In the genomic region with DNA sequence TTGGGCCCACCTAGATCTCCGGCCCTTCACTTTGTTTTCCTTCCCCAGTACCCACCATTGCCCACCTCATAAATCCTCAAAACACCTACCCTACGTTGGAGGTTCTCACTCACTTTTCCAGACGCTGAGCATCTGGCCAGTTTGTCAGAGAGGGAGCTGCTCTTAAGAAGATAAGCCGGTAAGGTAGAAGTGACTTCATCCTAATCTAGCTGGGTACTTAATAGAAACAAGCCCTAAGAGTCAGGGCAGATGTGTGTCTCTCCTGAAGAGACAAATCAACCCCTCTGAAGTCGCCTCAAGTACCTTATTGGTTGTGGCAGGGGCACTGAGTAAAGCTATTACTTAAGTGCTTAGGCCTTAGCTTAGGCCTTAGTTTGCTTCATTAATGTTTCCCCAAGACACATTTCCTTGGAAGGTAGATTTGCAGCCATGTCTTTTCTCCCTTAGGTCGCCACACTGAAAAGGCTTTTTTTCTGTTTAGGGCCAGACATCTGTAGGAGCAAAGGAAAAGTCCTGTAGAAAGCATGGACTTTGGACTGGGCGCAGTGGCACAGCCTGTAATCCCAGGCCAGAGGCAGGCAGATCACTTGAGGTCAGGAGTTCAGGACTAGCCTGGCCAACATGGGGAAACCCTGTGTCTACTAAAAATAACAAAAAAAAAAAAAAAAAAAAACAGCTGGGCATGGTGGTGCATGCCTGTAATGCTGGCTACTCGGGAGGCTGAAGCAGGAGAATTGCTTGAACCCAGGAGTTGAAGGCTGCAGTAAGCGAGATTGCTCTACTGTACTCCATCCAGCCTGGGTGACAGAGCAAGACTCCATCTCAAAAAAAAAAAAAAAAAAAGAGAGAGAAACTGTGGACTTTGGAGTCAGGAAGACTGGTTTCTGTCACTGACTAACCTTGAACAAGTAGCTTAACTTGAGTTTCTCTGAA, we compare ENCODE assay signal across 8 cellular contexts. TPM values are rescaled to one million over a fixed set of nuclear protein-coding genes. Genes with fewer than 3 reads are reported as not detected.
DNase-seq lines count a peak whose midpoint lies in the region; ATAC-seq, FAIRE-seq and TF ChIP-seq lines count a peak whose summit lies in the region.

No MANE protein-coding gene starts in this region.

- RAD21 ChIA-PET in GM12878 (lab: Charles Lee; ENCODE audit: unreplicated experiment) = interaction anchor here (0.7 to 1.7 kb wide), 9 partner anchors 10 to 176 kb away, joined by 3 to 5 read pairs (median 3); no protein-coding TSS in a partner anchor

- in situ Hi-C loops in ACHN (cut with HindIII; ENCODE audit: low pct_ligation_motif_present, low pct_unique_long_range_greater_than_20kb, low sequenced_read_pairs) = no loop called here
- in situ Hi-C loops in GM12878 (cut with MboI) = no loop called here
- in situ Hi-C loops in HepG2 (cut with HindIII; ENCODE audit: extremely low pct_ligation_motif_present, low pct_unique_long_range_greater_than_20kb) = no loop called here

- H4K20me1 ChIP-seq in GM12878 (ENCODE audit: control insufficient read depth, insufficient read depth) (no peaks in the 10 kb centered on the region), HepG2 (ENCODE audit: insufficient read depth, low read length) (no peaks in the 10 kb centered on the region)

- no peaks in the 10 kb centered on the region for H3K27me3 ChIP-seq in GM12878 (replicated peaks in 1 of 2; ENCODE audit: control insufficient read depth in 2 of 2, insufficient read depth in 2 of 2, low read length in 1 of 2)
- no peaks in the 10 kb centered on the region; a peak in 1 of 5 replicates for H3K27me3 ChIP-seq in HepG2 (ENCODE audit: control insufficient read depth in 1 of 2, insufficient read depth in 2 of 2, low read length in 2 of 2)
- no peaks in the 10 kb centered on the region for H3K27me3 ChIP-seq in upper lobe of left lung

- no peak for TF ChIP-seq POLR2A in GM12878 (IDR thresholded peaks at IDR 0.05; ENCODE audit: low read depth, low read length)
- TF ChIP-seq POLR2A in HepG2 (IDR thresholded peaks at IDR 0.05; ENCODE audit: insufficient read depth in 1 of 2, low read depth in 2 of 2, low read length in 2 of 2) = peak in 1 of 2 experiments; percentile 21; a peak in 1 of 4 replicates
- TF ChIP-seq POLR2A in upper lobe of left lung (IDR thresholded peaks at IDR 0.05) = no peak

- FAIRE-seq in GM12878 (lab: Jason Lieb, UNC) = no peak
- FAIRE-seq in HepG2 (lab: Jason Lieb, UNC) = peak; percentile 88
- FAIRE-seq in RCC 7860 (lab: Jason Lieb, UNC) = no peak

- H3K4me3 ChIP-seq in GM12878 = peak overlapping the region; percentile 86
- H3K4me3 ChIP-seq in HepG2 (replicated peaks in 1 of 3; ENCODE audit: insufficient read depth in 1 of 3, low read depth in 2 of 3, low read length in 3 of 3) = peak overlapping the region; percentile 78 to 90 (median 81)
- peak overlapping the region; percentile 50 to 78 (median 70) for H3K4me3 ChIP-seq in upper lobe of left lung

- peaks cover 0 to under 1% of the 10 kb centered on the region in 2 experiments; a peak in 1 of 4 replicates for H3K36me3 ChIP-seq in GM12878 (ENCODE audit: control insufficient read depth in 2 of 2, insufficient read depth in 2 of 2, low read length in 1 of 2)
- peaks cover 10 to 25% of the 10 kb centered on the region in 2 experiments for H3K36me3 ChIP-seq in HepG2 (replicated peaks in 1 of 2; ENCODE audit: control insufficient read depth in 1 of 2, insufficient read depth in 2 of 2, low read length in 2 of 2)
- peaks cover 4 to 24% (median 22%) of the 10 kb centered on the region in 4 donors for H3K36me3 ChIP-seq in upper lobe of left lung

- TF ChIP-seq EP300 in GM12878 (IDR thresholded peaks at IDR 0.05; ENCODE audit: borderline replicate concordance in 1 of 2, control insufficient read depth in 1 of 2, low read depth in 2 of 2, low read length in 2 of 2) (no peak), HepG2 (IDR thresholded peaks at IDR 0.05; ENCODE audit: low read depth in 2 of 2, low read length in 2 of 2) (peak in 1 of 2 experiments; percentile 40; a peak in 2 of 4 replicates), HepG2 (CRISPR knock-in tag; IDR thresholded peaks at IDR 0.05; ENCODE audit: borderline replicate concordance) (no peak), upper lobe of left lung (IDR thresholded peaks at IDR 0.05) (no peak)

- DNase-seq in ACHN (peak; percentile 22), GM12878 (ENCODE audit: low read depth, low spot score) (no peak), HepG2 (ENCODE audit: low spot score) (peak; percentile 79), upper lobe of left lung (no peak), NCI-H2107 (lab: John Stamatoyannopoulos, UW) (no peak), RCC 7860 (ENCODE audit: low spot score) (no peak)

- CTCF ChIA-PET in GM12878 (lab: Yijun Ruan, JAX) (interaction anchor here (0.7 to 3.1 kb wide), 5 partner anchors 10 to 1620 kb away, joined by 3 to 39 read pairs (median 5); no protein-coding TSS in a partner anchor), HepG2 (lab: Yijun Ruan, JAX; ENCODE audit: low intra/inter-chr PET ratio, low total read pairs) (no interaction called here)

- H3K9ac ChIP-seq in GM12878 (ENCODE audit: control insufficient read depth, insufficient read depth, low read length) (peak overlapping the region; percentile 75), HepG2 (ENCODE audit: insufficient read depth, low read depth, low read length) (peak overlapping the region; percentile 92)

- H3K27ac ChIP-seq in GM12878 (ENCODE audit: control insufficient read depth, insufficient read depth) (peak overlapping the region; percentile 59), HepG2 (ENCODE audit: extremely low read length, insufficient read depth, low read length) (peak overlapping the region; percentile 88), upper lobe of left lung (peak overlapping the region; percentile 82 to 89 (median 87))

- BruUV-seq in GM12878 (replicated peaks; lab: Mats Ljungman, UMichigan) = no TSS peak
- TSS peak; percentile 69 for BruUV-seq in HepG2 (replicated peaks; lab: Mats Ljungman, UMichigan)

- POLR2A ChIA-PET in GM12878 (lab: Charles Lee) (interaction anchor here (0.6 to 2.2 kb wide), 11 partner anchors 11 to 408 kb away, joined by 3 to 8 read pairs (median 4); a partner anchor contains a TSS), HepG2 (lab: Yijun Ruan, JAX) (interaction anchor here (0.6 to 3.4 kb wide), 10 partner anchors 8 to 397 kb away, joined by 3 to 47 read pairs (median 6); a partner anchor contains a TSS)

- SMC1A ChIA-PET in GM12878 (lab: Charles Lee; ENCODE audit: uncharacterized antibody, unreplicated experiment) = interaction anchor here (0.8 to 1.9 kb wide), 8 partner anchors 9 to 176 kb away, joined by 3 to 10 read pairs (median 4); a partner anchor contains a TSS

- H2AFZ ChIP-seq in GM12878 (ENCODE audit: control insufficient read depth, low read depth, low read length) = peak overlapping the region; percentile 89
- peak overlapping the region; percentile 56 for H2AFZ ChIP-seq in HepG2 (ENCODE audit: low read length)

- ATAC-seq in HG02938 (IDR thresholded peaks at IDR 0.05; ENCODE audit: unreplicated experiment) = peak; percentile 12
- ATAC-seq in GM12878 = peak; percentile 15
- peak; percentile 52 for ATAC-seq in HepG2
- no peak for ATAC-seq in upper lobe of left lung (ENCODE audit: low FRiP score in 2 of 2)
- ATAC-seq in HG02852 (IDR thresholded peaks at IDR 0.05; ENCODE audit: unreplicated experiment) = no peak

- H3K4me1 ChIP-seq in GM12878 (ENCODE audit: control insufficient read depth, insufficient read depth, low read length) = no peaks in the 10 kb centered on the region
- H3K4me1 ChIP-seq in HepG2 (ENCODE audit: insufficient read depth, low read length) = peaks cover 23% of the 10 kb centered on the region
- H3K4me1 ChIP-seq in upper lobe of left lung = peaks cover 12 to 29% (median 16%) of the 10 kb centered on the region in 4 donors

- peaks cover 16% of the 10 kb centered on the region for H3K79me2 ChIP-seq in GM12878 (ENCODE audit: control insufficient read depth, insufficient read depth, low read length)
- H3K79me2 ChIP-seq in HepG2 (ENCODE audit: insufficient read depth, low read length) = peaks cover 15% of the 10 kb centered on the region

- TF ChIP-seq CTCF in GM12878 (IDR thresholded peaks at IDR 0.05 in 2 of 3, conservative IDR thresholded peaks at IDR 0.05 in 1 of 3; ENCODE audit: control insufficient read depth in 2 of 3, extremely low read depth in 1 of 3, insufficient read depth in 1 of 3, low read depth in 3 of 3, low read length in 3 of 3) = no peak
- TF ChIP-seq CTCF in HepG2 (CRISPR knock-in tag; IDR thresholded peaks at IDR 0.05) = no peak
- TF ChIP-seq CTCF in upper lobe of left lung (IDR thresholded peaks at IDR 0.05) = no peak

- intact Hi-C loops in GM12878 (cut with micrococcal nuclease; ENCODE audit: unreplicated experiment) (loop anchor here (2.0 kb wide), 1 partner anchor 45 kb away; no protein-coding TSS in a partner anchor), HepG2 (cut with micrococcal nuclease; ENCODE audit: unreplicated experiment) (loop anchor here (2.0 to 5.0 kb wide), 2 partner anchors 51 to 489 kb away; a partner anchor contains a TSS)

- no peak for TF ChIP-seq RAD21 in GM12878 (IDR thresholded peaks at IDR 0.05; ENCODE audit: insufficient read depth, low read depth, low read length)
- TF ChIP-seq RAD21 in HepG2 (CRISPR knock-in tag; IDR thresholded peaks at IDR 0.05) = no peak

- no peaks in the 10 kb centered on the region for H3K9me3 ChIP-seq in GM12878 (replicated peaks; ENCODE audit: control insufficient read depth, insufficient read depth, low read length)
- no peaks in the 10 kb centered on the region for H3K9me3 ChIP-seq in HepG2 (ENCODE audit: low read length)
- H3K9me3 ChIP-seq in upper lobe of left lung = no peaks in the 10 kb centered on the region

- WGBS in GM12878 (ENCODE audit: insufficient coverage, insufficient replicate concordance, low lambda C conversion rate, missing lambda C conversion rate) = 24% methylated on average over 9 of the region's 9 CpGs
- 11% methylated on average over 9 of the region's 9 CpGs for WGBS in HepG2 (ENCODE audit: low lambda C conversion rate)
- WGBS in upper lobe of left lung, 2 donors = 49 to 56% methylated on average over 8 to 9 of the region's 9 CpGs

- peak overlapping the region; percentile 97 for H3K4me2 ChIP-seq in GM12878 (ENCODE audit: control insufficient read depth, insufficient read depth)
- H3K4me2 ChIP-seq in HepG2 (ENCODE audit: low read depth, low read length) = peak overlapping the region; percentile 82

RNA-seq across cellular contexts. Expression of a gene that starts 1.0 kb away (rescaled TPM):
- 5.1 and 6.5 TPM in 2 replicates for total RNA-seq in GM12878 (2013; cell fraction: nucleolus; rRNA removed)
- total RNA-seq in GM12878 (2014; rRNA removed) (11.8 and 14.3 TPM in 2 replicates), GM12878 (2014; rRNA removed; fragmentation: Illumina TruSeq; extraction: Trizol) (18.7 and 19.9 TPM in 2 replicates), GM12878 (2021) (31.0 and 31.1 TPM in 2 replicates), HepG2 (2016; rRNA removed; fragmentation: Illumina TruSeq; extraction: Trizol) (53.6 and 57.6 TPM in 2 replicates), upper lobe of left lung (10 to 100 TPM in 5 of 6 donors, 1 to 10 TPM in 1; 6.3 to 17.5 (median 13.5) TPM)
- polyA plus RNA-seq in GM12878 (2011; ENCODE audit: low read depth) = 17.7 TPM
- polyA plus RNA-seq in GM12878 (2011; rRNA removed) (24.9 and 26.7 TPM in 2 replicates), GM12878 (2014; fragmentation: Illumina TruSeq; extraction: Trizol) (27.1 and 27.3 TPM in 2 replicates), GM12878 (2014; fragmentation: Nextera tagmentation; extraction: Ambion mirVana) (10 to 100 TPM in 1 of 2 experiments, 1 to 10 TPM in 1; 8.5 to 16.1 TPM), GM12878 (2014; rRNA removed) (30.8 and 32.7 TPM in 2 replicates), GM12878 (2016; fragmentation: Nextera tagmentation; extraction: Ambion mirVana) (10 to 100 TPM; 33.7 to 38.6 TPM), HepG2 (2011; rRNA removed) (33.3 and 34.7 TPM in 2 replicates)
- polyA plus RNA-seq in GM12878 (2011; cell fraction: cytosol; rRNA removed) = 22.9 and 35.9 TPM in 2 replicates
- 17.4 and 26.9 TPM in 2 replicates for polyA plus RNA-seq in GM12878 (2011; cell fraction: nucleus; rRNA removed)
- 19.5 and 20.0 TPM in 2 replicates for polyA plus RNA-seq in GM12878 (2012)
- 13.6 and 15.0 TPM in 2 replicates for polyA minus RNA-seq in GM12878 (2011; rRNA and poly(A)+ RNA removed)
- 5.3 and 8.7 TPM in 2 replicates for polyA minus RNA-seq in GM12878 (2011; cell fraction: cytosol; rRNA and poly(A)+ RNA removed)
- 2.7 and 5.4 TPM in 2 replicates for polyA minus RNA-seq in GM12878 (2011; cell fraction: nucleus; rRNA and poly(A)+ RNA removed)
- 17.7 and 19.3 TPM in 2 replicates for total RNA-seq in HepG2 (2016; cell fraction: cytosol; rRNA removed; fragmentation: Illumina TruSeq; extraction: Trizol; ENCODE audit: low read depth)
- 52.7 and 55.4 TPM in 2 replicates for total RNA-seq in HepG2 (2016; cell fraction: insoluble cytoplasmic fraction; rRNA removed; fragmentation: Illumina TruSeq; extraction: Trizol)
- 30.0 and 35.3 TPM in 2 replicates for total RNA-seq in HepG2 (2016; cell fraction: membrane; rRNA removed; fragmentation: Illumina TruSeq; extraction: Trizol)
- total RNA-seq in HepG2 (2016; cell fraction: nucleus; rRNA removed; fragmentation: Illumina TruSeq; extraction: Trizol) = 24.0 and 25.8 TPM in 2 replicates
- 30.0 and 33.8 TPM in 2 replicates for polyA plus RNA-seq in HepG2 (2011; cell fraction: cytosol; rRNA removed)
- polyA plus RNA-seq in HepG2 (2011; cell fraction: nucleus; rRNA removed) = 19.5 and 24.4 TPM in 2 replicates
- 32.7 and 34.2 TPM in 2 replicates for polyA plus RNA-seq in HepG2 (2012)
- polyA plus RNA-seq in HepG2 (2016; cell fraction: cytosol; fragmentation: Illumina TruSeq; extraction: Trizol; ENCODE audit: low read depth) = 18.0 and 21.7 TPM in 2 replicates
- polyA plus RNA-seq in HepG2 (2016; cell fraction: insoluble cytoplasmic fraction; fragmentation: Illumina TruSeq; extraction: Trizol; ENCODE audit: low read depth) = 63.2 and 67.2 TPM in 2 replicates
- polyA plus RNA-seq in HepG2 (2016; cell fraction: membrane; fragmentation: Illumina TruSeq; extraction: Trizol; ENCODE audit: low read depth) = 24.8 and 29.6 TPM in 2 replicates
- polyA plus RNA-seq in HepG2 (2016; cell fraction: nucleus; fragmentation: Illumina TruSeq; extraction: Trizol; ENCODE audit: insufficient read depth, low read depth) = 40.5 and 41.7 TPM in 2 replicates
- polyA minus RNA-seq in HepG2 (2011; rRNA and poly(A)+ RNA removed; ENCODE audit: low replicate concordance) = 30.2 and 32.4 TPM in 2 replicates
- 18.8 and 19.7 TPM in 2 replicates for polyA minus RNA-seq in HepG2 (2011; cell fraction: cytosol; rRNA and poly(A)+ RNA removed)
- polyA minus RNA-seq in HepG2 (2011; cell fraction: nucleus; rRNA and poly(A)+ RNA removed) = 10.7 and 11.7 TPM in 2 replicates

RNA-seq across cellular contexts. Expression of a gene that starts 20.5 kb away (rescaled TPM):
- total RNA-seq in GM12878 (2013; cell fraction: nucleolus; rRNA removed) = 52.5 and 67.1 TPM in 2 replicates
- total RNA-seq in GM12878 (2014; rRNA removed) (24.1 and 24.3 TPM in 2 replicates), GM12878 (2014; rRNA removed; fragmentation: Illumina TruSeq; extraction: Trizol) (16.0 and 17.2 TPM in 2 replicates), GM12878 (2021) (22.9 and 23.2 TPM in 2 replicates), HepG2 (2016; rRNA removed; fragmentation: Illumina TruSeq; extraction: Trizol) (15.9 and 21.8 TPM in 2 replicates), upper lobe of left lung (100 to 1,000 TPM in 1 of 6 donors, 10 to 100 TPM in 5; 55.1 to 116 (median 60.4) TPM)
- 6.2 TPM for polyA plus RNA-seq in GM12878 (2011; ENCODE audit: low read depth)
- polyA plus RNA-seq in GM12878 (2011; rRNA removed) (11.6 and 13.8 TPM in 2 replicates), GM12878 (2014; fragmentation: Illumina TruSeq; extraction: Trizol) (10.3 and 16.1 TPM in 2 replicates), GM12878 (2014; fragmentation: Nextera tagmentation; extraction: Ambion mirVana) (1 to 10 TPM; 1.6 to 2.0 TPM), GM12878 (2014; rRNA removed) (19.0 and 19.9 TPM in 2 replicates), GM12878 (2016; fragmentation: Nextera tagmentation; extraction: Ambion mirVana) (1 to 10 TPM; 3.4 to 5.3 TPM), HepG2 (2011; rRNA removed) (17.7 and 21.7 TPM in 2 replicates)
- polyA plus RNA-seq in GM12878 (2011; cell fraction: cytosol; rRNA removed) = 14.3 and 15.8 TPM in 2 replicates
- 30.2 and 35.7 TPM in 2 replicates for polyA plus RNA-seq in GM12878 (2011; cell fraction: nucleus; rRNA removed)
- polyA plus RNA-seq in GM12878 (2012) = 11.5 and 13.7 TPM in 2 replicates
- 18.0 and 23.0 TPM in 2 replicates for polyA minus RNA-seq in GM12878 (2011; rRNA and poly(A)+ RNA removed)
- polyA minus RNA-seq in GM12878 (2011; cell fraction: cytosol; rRNA and poly(A)+ RNA removed) = 6.5 and 7.6 TPM in 2 replicates
- 11.6 and 25.1 TPM in 2 replicates for polyA minus RNA-seq in GM12878 (2011; cell fraction: nucleus; rRNA and poly(A)+ RNA removed)
- 5.8 and 7.6 TPM in 2 replicates for total RNA-seq in HepG2 (2016; cell fraction: cytosol; rRNA removed; fragmentation: Illumina TruSeq; extraction: Trizol; ENCODE audit: low read depth)
- total RNA-seq in HepG2 (2016; cell fraction: insoluble cytoplasmic fraction; rRNA removed; fragmentation: Illumina TruSeq; extraction: Trizol) = 13.8 and 21.1 TPM in 2 replicates
- total RNA-seq in HepG2 (2016; cell fraction: membrane; rRNA removed; fragmentation: Illumina TruSeq; extraction: Trizol) = 20.5 TPM in 2 replicates
- 20.6 and 23.3 TPM in 2 replicates for total RNA-seq in HepG2 (2016; cell fraction: nucleus; rRNA removed; fragmentation: Illumina TruSeq; extraction: Trizol)
- 15.0 and 15.2 TPM in 2 replicates for polyA plus RNA-seq in HepG2 (2011; cell fraction: cytosol; rRNA removed)
- polyA plus RNA-seq in HepG2 (2011; cell fraction: nucleus; rRNA removed) = 38.1 and 41.6 TPM in 2 replicates
- 18.1 and 21.8 TPM in 2 replicates for polyA plus RNA-seq in HepG2 (2012)
- polyA plus RNA-seq in HepG2 (2016; cell fraction: cytosol; fragmentation: Illumina TruSeq; extraction: Trizol; ENCODE audit: low read depth) = 3.4 and 4.0 TPM in 2 replicates
- polyA plus RNA-seq in HepG2 (2016; cell fraction: insoluble cytoplasmic fraction; fragmentation: Illumina TruSeq; extraction: Trizol; ENCODE audit: low read depth) = 9.6 and 14.2 TPM in 2 replicates
- polyA plus RNA-seq in HepG2 (2016; cell fraction: membrane; fragmentation: Illumina TruSeq; extraction: Trizol; ENCODE audit: low read depth) = 12.0 and 12.9 TPM in 2 replicates
- polyA plus RNA-seq in HepG2 (2016; cell fraction: nucleus; fragmentation: Illumina TruSeq; extraction: Trizol; ENCODE audit: insufficient read depth, low read depth) = 39.2 and 42.5 TPM in 2 replicates
- 26.0 and 28.8 TPM in 2 replicates for polyA minus RNA-seq in HepG2 (2011; rRNA and poly(A)+ RNA removed; ENCODE audit: low replicate concordance)
- 9.8 and 12.7 TPM in 2 replicates for polyA minus RNA-seq in HepG2 (2011; cell fraction: cytosol; rRNA and poly(A)+ RNA removed)
- 39.9 and 44.1 TPM in 2 replicates for polyA minus RNA-seq in HepG2 (2011; cell fraction: nucleus; rRNA and poly(A)+ RNA removed)

RNA-seq across cellular contexts. Expression of a gene that starts 51.4 kb away (rescaled TPM):
- 35.0 and 38.8 TPM in 2 replicates for total RNA-seq in GM12878 (2013; cell fraction: nucleolus; rRNA removed)
- total RNA-seq in GM12878 (2014; rRNA removed) (36.6 and 37.0 TPM in 2 replicates), GM12878 (2014; rRNA removed; fragmentation: Illumina TruSeq; extraction: Trizol) (29.1 and 29.3 TPM in 2 replicates), GM12878 (2021) (99.8 and 103 TPM in 2 replicates), HepG2 (2016; rRNA removed; fragmentation: Illumina TruSeq; extraction: Trizol) (55.2 and 77.5 TPM in 2 replicates), upper lobe of left lung (10 to 100 TPM; 26.0 to 86.3 (median 42.3) TPM)
- polyA plus RNA-seq in GM12878 (2011; ENCODE audit: low read depth) = 25.8 TPM
- polyA plus RNA-seq in GM12878 (2011; rRNA removed) (45.5 and 60.7 TPM in 2 replicates), GM12878 (2014; fragmentation: Illumina TruSeq; extraction: Trizol) (65.4 and 67.5 TPM in 2 replicates), GM12878 (2014; fragmentation: Nextera tagmentation; extraction: Ambion mirVana) (10 to 100 TPM; 27.0 to 27.4 TPM), GM12878 (2014; rRNA removed) (48.3 and 52.4 TPM in 2 replicates), GM12878 (2016; fragmentation: Nextera tagmentation; extraction: Ambion mirVana) (10 to 100 TPM; 76.5 to 85.0 TPM), HepG2 (2011; rRNA removed) (73.4 and 77.0 TPM in 2 replicates)
- polyA plus RNA-seq in GM12878 (2011; cell fraction: cytosol; rRNA removed) = 63.9 and 76.2 TPM in 2 replicates
- polyA plus RNA-seq in GM12878 (2011; cell fraction: nucleus; rRNA removed) = 56.8 and 74.2 TPM in 2 replicates
- polyA plus RNA-seq in GM12878 (2012) = 50.9 and 57.4 TPM in 2 replicates
- 99.0 and 105 TPM in 2 replicates for polyA minus RNA-seq in GM12878 (2011; rRNA and poly(A)+ RNA removed)
- polyA minus RNA-seq in GM12878 (2011; cell fraction: cytosol; rRNA and poly(A)+ RNA removed) = 29.0 and 35.1 TPM in 2 replicates
- 12.7 and 19.8 TPM in 2 replicates for polyA minus RNA-seq in GM12878 (2011; cell fraction: nucleus; rRNA and poly(A)+ RNA removed)
- 10.3 and 11.9 TPM in 2 replicates for total RNA-seq in HepG2 (2016; cell fraction: cytosol; rRNA removed; fragmentation: Illumina TruSeq; extraction: Trizol; ENCODE audit: low read depth)
- 58.9 and 68.6 TPM in 2 replicates for total RNA-seq in HepG2 (2016; cell fraction: insoluble cytoplasmic fraction; rRNA removed; fragmentation: Illumina TruSeq; extraction: Trizol)
- total RNA-seq in HepG2 (2016; cell fraction: membrane; rRNA removed; fragmentation: Illumina TruSeq; extraction: Trizol) = 23.2 and 25.5 TPM in 2 replicates
- 33.1 and 38.3 TPM in 2 replicates for total RNA-seq in HepG2 (2016; cell fraction: nucleus; rRNA removed; fragmentation: Illumina TruSeq; extraction: Trizol)
- polyA plus RNA-seq in HepG2 (2011; cell fraction: cytosol; rRNA removed) = 62.7 and 66.5 TPM in 2 replicates
- 61.2 and 63.3 TPM in 2 replicates for polyA plus RNA-seq in HepG2 (2011; cell fraction: nucleus; rRNA removed)
- 84.0 and 84.1 TPM in 2 replicates for polyA plus RNA-seq in HepG2 (2012)
- polyA plus RNA-seq in HepG2 (2016; cell fraction: cytosol; fragmentation: Illumina TruSeq; extraction: Trizol; ENCODE audit: low read depth) = 12.2 and 14.0 TPM in 2 replicates
- 61.4 and 80.4 TPM in 2 replicates for polyA plus RNA-seq in HepG2 (2016; cell fraction: insoluble cytoplasmic fraction; fragmentation: Illumina TruSeq; extraction: Trizol; ENCODE audit: low read depth)
- polyA plus RNA-seq in HepG2 (2016; cell fraction: membrane; fragmentation: Illumina TruSeq; extraction: Trizol; ENCODE audit: low read depth) = 15.8 and 16.0 TPM in 2 replicates
- 37.9 and 40.9 TPM in 2 replicates for polyA plus RNA-seq in HepG2 (2016; cell fraction: nucleus; fragmentation: Illumina TruSeq; extraction: Trizol; ENCODE audit: insufficient read depth, low read depth)
- polyA minus RNA-seq in HepG2 (2011; rRNA and poly(A)+ RNA removed; ENCODE audit: low replicate concordance) = 107 and 220 TPM in 2 replicates
- polyA minus RNA-seq in HepG2 (2011; cell fraction: cytosol; rRNA and poly(A)+ RNA removed) = 41.2 and 49.1 TPM in 2 replicates
- 35.0 and 40.7 TPM in 2 replicates for polyA minus RNA-seq in HepG2 (2011; cell fraction: nucleus; rRNA and poly(A)+ RNA removed)

Comparison
In these comparisons a context has a peak if more than half of its experiments do, and no peak if none do; other contexts are left out.
1. DNase-seq: peak in ACHN (single experiment) and HepG2 (single experiment); none in GM12878 (single experiment), upper lobe of left lung (0 of 2), NCI-H2107 (single experiment) and RCC 7860 (single experiment).
2. ATAC-seq: peak in HG02938 (single experiment), GM12878 (single experiment) and HepG2 (single experiment); none in upper lobe of left lung (0 of 2) and HG02852 (single experiment).
3. Peak in every context shown above with its lines, with median percentiles within 50 percentile points of each other: H3K27ac ChIP-seq and H3K4me3 ChIP-seq.